Comparison of ENCODE assay signal across 8 cellular contexts in genomic region chr11:120929664-120930154, GRCh38.
DNase-seq lines count a peak whose midpoint lies in the region; ATAC-seq and TF ChIP-seq lines count a peak whose summit lies in the region.

No MANE protein-coding gene starts in this region.

- intact Hi-C loops in psoas muscle (cut with DNase I): no loop called here

- no peaks in the 10 kb centered on the region for H3K4me1 ChIP-seq in psoas muscle

- in situ Hi-C loops in GM13977 (cut with MboI; ENCODE audit: low pct_unique_long_range_greater_than_20kb, low sequenced_read_pairs, unreplicated experiment): loop anchor here (25.0 kb wide), 1 partner anchor 417 kb away; the partner anchor contains the start of gene GRIK4

- H3K36me3 ChIP-seq in psoas muscle (ENCODE audit: insufficient read depth in 1 of 2, low read depth in 1 of 2): no peaks in the 10 kb centered on the region

- H3K27ac ChIP-seq in AG04450 (ENCODE audit: low read depth, low read length) (no peak overlapping the region), psoas muscle (no peak overlapping the region)

- CTCF ChIA-PET in AG04450 (lab: Charles Lee): interaction anchor here (0.6 to 3.1 kb wide), 12 partner anchors 10 to 625 kb away, joined by 3 to 11 read pairs (median 4); no protein-coding TSS in a partner anchor

- POLR2A ChIA-PET in AG04450 (lab: Yijun Ruan, JAX): no interaction called here

- WGBS in psoas muscle, 3 donors: 36 to 39% (median 36%) methylated on average over 13 of the region's 13 CpGs

- H3K4me3 ChIP-seq in AG04450 (ENCODE audit: low read depth, low read length) (no peak overlapping the region), psoas muscle (no peak overlapping the region)

- H3K27me3 ChIP-seq in AG04450 (ENCODE audit: control insufficient read depth, insufficient read depth, low read length) (peaks cover 10% of the 10 kb centered on the region), psoas muscle (ENCODE audit: insufficient read depth in 3 of 3, low read length in 2 of 3) (peaks cover 0 to 3% (median 2%) of the 10 kb centered on the region in 3 donors)

- peak; percentile 57 for TF ChIP-seq CTCF in AG04450 (IDR thresholded peaks at IDR 0.05; ENCODE audit: low read depth, low read length)
- TF ChIP-seq CTCF in GM13977 (IDR thresholded peaks at IDR 0.05; ENCODE audit: extremely low read depth, insufficient read depth, missing control alignments): peak; percentile 75
- peak; percentile 34 for TF ChIP-seq CTCF in psoas muscle (IDR thresholded peaks at IDR 0.05)

- H3K9me3 ChIP-seq in AG04450 (ENCODE audit: control insufficient read depth, insufficient read depth, low read length) (no peaks in the 10 kb centered on the region), psoas muscle (no peaks in the 10 kb centered on the region)

- DNase-seq in AG04450 (ENCODE audit: low read depth, low spot score): no peak
- peak; percentile 70 for DNase-seq in GM13977 (ENCODE audit: low spot score)
- DNase-seq in NCI-H226: peak; percentile 44
- DNase-seq in activated T-cell treated with anti-CD3 and anti-CD28 coated beads for 1 hour (ENCODE audit: low read depth): peak; percentile 16
- DNase-seq in glomerular visceral epithelial cell (ENCODE audit: extremely low spot score): peak; percentile 35
- no peak for DNase-seq in psoas muscle
- no peak for DNase-seq in activated CD4-positive, CD25-positive, alpha-beta regulatory T cell (lab: John Stamatoyannopoulos, UW)

- ATAC-seq in psoas muscle (peak; percentile 40 to 61 (median 48)), GM21526 (IDR thresholded peaks at IDR 0.05; ENCODE audit: low FRiP score, unreplicated experiment) (no peak)

Comparison
In these comparisons a context has a peak if more than half of its experiments do, and no peak if none do; other contexts are left out.
1. DNase-seq: peak in GM13977 (single experiment), NCI-H226 (single experiment), activated T-cell treated with anti-CD3 and anti-CD28 coated beads for 1 hour (single experiment) and glomerular visceral epithelial cell (single experiment); none in AG04450 (single experiment), psoas muscle (0 of 2) and activated CD4-positive, CD25-positive, alpha-beta regulatory T cell (0 of 4).
2. Peak in every context shown above with its lines, with median percentiles within 50 percentile points of each other: CTCF ChIP-seq.